Comparison of ENCODE assay signal across 6 cellular contexts in genomic region chr6:31597006-31597405, GRCh38. TPM values are rescaled to one million over a fixed set of nuclear protein-coding genes. Genes with fewer than 3 reads are reported as not detected.
DNase-seq lines count a peak whose midpoint lies in the region; ATAC-seq and TF ChIP-seq lines count a peak whose summit lies in the region.

No MANE protein-coding gene starts in this region.

- H3K4me1 Mint-ChIP-seq in memory B cell: peaks cover 31% of the 10 kb centered on the region

- peak overlapping the region; percentile 43 for H3K27ac Mint-ChIP-seq in memory B cell

- CTCF ChIA-PET in IMR-90 (lab: Yijun Ruan, JAX): interaction anchor here (1.0 to 2.1 kb wide), 2 partner anchors 16 to 51 kb away, joined by 3 to 15 read pairs; partner anchors contain the start of gene ATP6V1G2

- H3K4me1 ChIP-seq in BE2C (no peaks in the 10 kb centered on the region), IMR-90 (ENCODE audit: control insufficient read depth, insufficient read depth, low read length) (no peaks in the 10 kb centered on the region)

- dilution Hi-C loops in IMR-90 (cut with HindIII; ENCODE audit: low sequenced_read_pairs, unreplicated experiment): no loop called here

- no peak overlapping the region for H3K4ac ChIP-seq in IMR-90 (ENCODE audit: low read depth, low read length)

- no peak overlapping the region for H2AFZ ChIP-seq in IMR-90 (replicated peaks; ENCODE audit: low read length, poor library complexity)

- TF ChIP-seq POLR2A in IMR-90 (IDR thresholded peaks at IDR 0.05; ENCODE audit: low read depth, low read length): no peak

- H3K36me3 ChIP-seq in BE2C: no peaks in the 10 kb centered on the region
- H3K36me3 ChIP-seq in IMR-90 (ENCODE audit: control insufficient read depth, insufficient read depth, low read length): no peaks in the 10 kb centered on the region

- ATAC-seq in IMR-90 (ENCODE audit: low read depth) (peak; percentile 56; the same call in 1 of the 2 replicates), memory B cell (ENCODE audit: low read depth) (peak; percentile 75), HG03342 (IDR thresholded peaks at IDR 0.05; ENCODE audit: unreplicated experiment) (no peak)

- H2BK120ac ChIP-seq in IMR-90 (ENCODE audit: low read depth, low read length): no peak overlapping the region

- in situ Hi-C loops in IMR-90 (cut with MboI; ENCODE audit: low sequenced_read_pairs): loop anchor here (5.0 kb wide), 2 partner anchors 50 to 105 kb away; partner anchors contain the start of genes ATP6V1G2 and NFKBIL1

- no peaks in the 10 kb centered on the region for H3K27me3 Mint-ChIP-seq in memory B cell

- no peak overlapping the region for H2BK5ac ChIP-seq in IMR-90 (ENCODE audit: low read depth, low read length, poor library complexity, severe bottlenecking)

- H4K8ac ChIP-seq in IMR-90 (ENCODE audit: low read depth in 2 of 2, low read length in 2 of 2): no peak overlapping the region

- H3K9ac ChIP-seq in IMR-90 (ENCODE audit: low read depth, low read length): no peak overlapping the region

- no peak overlapping the region for H3K14ac ChIP-seq in IMR-90 (replicated peaks; ENCODE audit: low read depth, low read length)

- no peaks in the 10 kb centered on the region for H3K9me3 ChIP-seq in BE2C
- no peaks in the 10 kb centered on the region for H3K9me3 ChIP-seq in IMR-90 (ENCODE audit: control insufficient read depth, insufficient read depth, low read length)

- WGBS in IMR-90 (ENCODE audit: extremely low coverage in 2 of 2, insufficient read length in 1 of 2), 2 experiments: 20% methylated on average over 2 of the region's 2 CpGs; no CpG with 5 or more reads in 1 of the 2 experiments

- H3K56ac ChIP-seq in IMR-90 (ENCODE audit: extremely low read depth, insufficient read depth, low read length): no peak overlapping the region

- peak; percentile 42 for TF ChIP-seq RAD21 in IMR-90 (IDR thresholded peaks at IDR 0.05; ENCODE audit: low read length)

- no peak overlapping the region for H4K5ac ChIP-seq in IMR-90 (ENCODE audit: low read depth, low read length)

- H2BK20ac ChIP-seq in IMR-90 (ENCODE audit: low read depth, low read length): no peak overlapping the region

- no peaks in the 10 kb centered on the region for H3K9me3 Mint-ChIP-seq in memory B cell

- H2AK5ac ChIP-seq in IMR-90 (ENCODE audit: low read depth, low read length): no peak overlapping the region

- H3K27ac ChIP-seq in IMR-90 (ENCODE audit: insufficient read depth, low read length): no peak overlapping the region

- H3K23ac ChIP-seq in IMR-90 (ENCODE audit: low read depth, low read length): no peak overlapping the region

- H3K4me2 ChIP-seq in IMR-90 (ENCODE audit: low read depth, low read length): no peak overlapping the region

- no TSS peak for BruUV-seq in IMR-90 (replicated peaks; lab: Mats Ljungman, UMichigan)

- peak; percentile 57 for TF ChIP-seq CTCF in BE2C (IDR thresholded peaks at IDR 0.05; ENCODE audit: low read depth, low read length)
- peak; percentile 37 for TF ChIP-seq CTCF in IMR-90 (conservative IDR thresholded peaks at IDR 0.05; ENCODE audit: low read depth, low read length)

- peak overlapping the region; percentile 56 for H3K4me3 Mint-ChIP-seq in memory B cell

- no peaks in the 10 kb centered on the region for H3K27me3 ChIP-seq in BE2C
- no peaks in the 10 kb centered on the region; the same call in 1 of the 2 replicates for H3K27me3 ChIP-seq in IMR-90 (ENCODE audit: control insufficient read depth, insufficient read depth, low read length)

- no peaks in the 10 kb centered on the region for H3K79me1 ChIP-seq in IMR-90 (ENCODE audit: low read depth in 1 of 2, low read length in 2 of 2)

- H4K20me1 ChIP-seq in IMR-90 (ENCODE audit: insufficient read depth, low read length): no peaks in the 10 kb centered on the region

- POLR2A ChIA-PET in IMR-90 (lab: Charles Lee; ENCODE audit: unreplicated experiment): interaction anchor here (0.6 kb wide), 1 partner anchor 72 kb away, joined by 4 read pairs; no protein-coding TSS in a partner anchor

- peaks cover 3% of the 10 kb centered on the region; the same call in 1 of the 2 replicates for H3K9me1 ChIP-seq in IMR-90 (ENCODE audit: insufficient read depth, low read length)

- DNase-seq in BE2C: peak; percentile 33
- DNase-seq in IMR-90: peak; percentile 31
- DNase-seq in activated CD4-positive, alpha-beta T cell treated with anti-CD3 and anti-CD28 coated beads for 4 hours: peak; percentile 56 to 58
- DNase-seq in memory B cell (ENCODE audit: low spot score in 2 of 2): peak in 1 of 2 donors; percentile 71
- DNase-seq in NCI-H2196 (lab: John Stamatoyannopoulos, UW; ENCODE audit: unreplicated experiment): no peak

- H2AK9ac ChIP-seq in IMR-90 (replicated peaks; ENCODE audit: low read depth, low read length, poor library complexity): no peak overlapping the region

- H3K4me3 ChIP-seq in BE2C (ENCODE audit: low read depth, low read length) (no peak overlapping the region), IMR-90 (ENCODE audit: insufficient read depth, low read depth, low read length) (no peak overlapping the region)

- no peaks in the 10 kb centered on the region for H3K36me3 Mint-ChIP-seq in memory B cell

- H3K18ac ChIP-seq in IMR-90 (ENCODE audit: low read depth, low read length): no peak overlapping the region

- no peak overlapping the region for H2BK15ac ChIP-seq in IMR-90 (ENCODE audit: low read depth, low read length)

- intact Hi-C loops in IMR-90 (cut with micrococcal nuclease): loop anchor here (5.0 kb wide), 1 partner anchor 200 kb away; no protein-coding TSS in a partner anchor

- H4K91ac ChIP-seq in IMR-90 (ENCODE audit: insufficient read depth, low read depth, low read length): no peak overlapping the region

TF ChIP-seq in IMR-90, 13 proteins besides CTCF, POLR2A, EP300 and RAD21:
- TF ChIP-seq MAZ (IDR thresholded peaks at IDR 0.05; ENCODE audit: borderline replicate concordance, low read depth, low read length) (no peak), SMC3 (IDR thresholded peaks at IDR 0.05; ENCODE audit: low read depth, low read length) (peak; percentile 44)

RNA-seq across cellular contexts. Expression of gene NCR3, which starts 4.2 kb away (rescaled TPM):
- 1.0 TPM for polyA plus RNA-seq in BE2C (2012; ENCODE audit: insufficient read depth, insufficient read length, low read depth)
- total RNA-seq in IMR-90 (2012; rRNA removed): not detected in 2 replicates
- polyA plus RNA-seq in IMR-90 (2012; rRNA removed): not detected in 2 replicates
- polyA plus RNA-seq in IMR-90 (2012; cell fraction: cytosol; rRNA removed): not detected in 2 replicates
- polyA plus RNA-seq in IMR-90 (2012; cell fraction: nucleus; rRNA removed; ENCODE audit: low replicate concordance): not detected in 2 replicates

RNA-seq across cellular contexts. Expression of gene LST1, which starts 10.9 kb away (rescaled TPM):
- polyA plus RNA-seq in BE2C (2012; ENCODE audit: insufficient read depth, insufficient read length, low read depth): 1.8 TPM
- total RNA-seq in IMR-90 (2012; rRNA removed): not detected in 2 replicates
- polyA plus RNA-seq in IMR-90 (2012; rRNA removed): not detected in 2 replicates
- not detected in 2 replicates for polyA plus RNA-seq in IMR-90 (2012; cell fraction: cytosol; rRNA removed)
- not detected in 2 replicates for polyA plus RNA-seq in IMR-90 (2012; cell fraction: nucleus; rRNA removed; ENCODE audit: low replicate concordance)

RNA-seq across cellular contexts. Expression of gene LTB, which starts 14.8 kb away (rescaled TPM):
- polyA plus RNA-seq in BE2C (2012; ENCODE audit: insufficient read depth, insufficient read length, low read depth): 1.9 TPM
- total RNA-seq in IMR-90 (2012; rRNA removed): not detected in 2 replicates
- polyA plus RNA-seq in IMR-90 (2012; rRNA removed): not detected in 2 replicates
- 0.16 TPM in 1 of 2 replicates, not detected in the other for polyA plus RNA-seq in IMR-90 (2012; cell fraction: cytosol; rRNA removed)
- polyA plus RNA-seq in IMR-90 (2012; cell fraction: nucleus; rRNA removed; ENCODE audit: low replicate concordance): not detected in 2 replicates

RNA-seq across cellular contexts. Expression of gene AIF1, which starts 18.0 kb away (rescaled TPM):
- polyA plus RNA-seq in BE2C (2012; ENCODE audit: insufficient read depth, insufficient read length, low read depth): not detected
- total RNA-seq in IMR-90 (2012; rRNA removed): not detected in 2 replicates
- polyA plus RNA-seq in IMR-90 (2012; rRNA removed): not detected in 2 replicates
- not detected in 2 replicates for polyA plus RNA-seq in IMR-90 (2012; cell fraction: cytosol; rRNA removed)
- not detected in 2 replicates for polyA plus RNA-seq in IMR-90 (2012; cell fraction: nucleus; rRNA removed; ENCODE audit: low replicate concordance)

RNA-seq across cellular contexts. Expression of gene TNF, which starts 21.6 kb away (rescaled TPM):
- polyA plus RNA-seq in BE2C (2012; ENCODE audit: insufficient read depth, insufficient read length, low read depth): not detected
- total RNA-seq in IMR-90 (2012; rRNA removed): not detected in 2 replicates
- polyA plus RNA-seq in IMR-90 (2012; rRNA removed): not detected in 2 replicates
- not detected in 2 replicates for polyA plus RNA-seq in IMR-90 (2012; cell fraction: cytosol; rRNA removed)
- polyA plus RNA-seq in IMR-90 (2012; cell fraction: nucleus; rRNA removed; ENCODE audit: low replicate concordance): 0.03 TPM in 1 of 2 replicates, not detected in the other
